ENCODE assay signal across 24 cellular contexts in genomic region chr1:11708554-11709350, GRCh38. TPM values are rescaled to one million over a fixed set of nuclear protein-coding genes. Genes with fewer than 3 reads are reported as not detected.
DNase-seq lines count a peak whose midpoint lies in the region; ATAC-seq and TF ChIP-seq lines count a peak whose summit lies in the region.
"Had no signal": no experiment of that assay in that cellular context is flagged by ENCODE, and none has a peak within 500 bp of the region (broad histone marks: within the 10 kb centered on the region; RNA-seq: fewer than 3 reads in every experiment).

No MANE protein-coding gene starts in this region.

- H3K36me3 ChIP-seq in HEK293 (ENCODE audit: control insufficient read depth in 2 of 2, insufficient read depth in 1 of 2, low read length in 2 of 2), result no peaks in the 10 kb centered on the region
- no peaks in the 10 kb centered on the region for H3K36me3 ChIP-seq in endodermal cell (ENCODE audit: control insufficient read depth, insufficient read depth, low read length)
- H3K36me3 ChIP-seq: BE2C had no signal

- DNase-seq in activated naive CD8-positive, alpha-beta T cell treated with anti-CD3 and anti-CD28 coated beads, Interleukin-2, amount 50 U/mL, for 24 hours, result no peak
- no peak for DNase-seq in activated naive CD8-positive, alpha-beta T cell treated with anti-CD3 and anti-CD28 coated beads for 36 hours
- no peak for DNase-seq in progenitor cell of endocrine pancreas (ENCODE audit: low spot score, unreplicated experiment)
- no peak for DNase-seq in NCI-H345 (lab: John Stamatoyannopoulos, UW)
- DNase-seq in GOT3 (lab: John Stamatoyannopoulos, UW), result no peak
- no peak for DNase-seq in endodermal cell
- DNase-seq: activated CD4-positive, alpha-beta memory T cell treated with anti-CD3 and anti-CD28 coated beads for 36 hours; activated CD4-positive, CD25-positive, alpha-beta regulatory T cell; activated naive CD8-positive, alpha-beta T cell treated with anti-CD3 and anti-CD28 coated beads, Interleukin-2, amount 10 ng/mL, durations not matched to agents 7 days and 5 days; Karpas-422; left colon; mesendoderm; naive B cell; NCI-H1105; NCI-H1930; NCI-H226; NCI-H748 treated with DMSO at 0.1 percent for 48 hours; stimulated activated CD4-positive, alpha-beta T cell treated with anti-CD3 and anti-CD28 coated beads, Interleukin-4, amount 100 ng/mL, for 24 hours; stimulated activated naive CD4-positive, alpha-beta T cell treated with Interleukin-2 at 50 U/mL for 16 hours had no signal

- no peaks in the 10 kb centered on the region for H3K36me3 Mint-ChIP-seq in activated naive CD8-positive, alpha-beta T cell treated with anti-CD3 and anti-CD28 coated beads, Interleukin-2, amount 50 U/mL, for 24 hours (ENCODE audit: low read depth)
- H3K36me3 Mint-ChIP-seq in activated naive CD8-positive, alpha-beta T cell treated with anti-CD3 and anti-CD28 coated beads for 36 hours, result no peaks in the 10 kb centered on the region
- H3K36me3 Mint-ChIP-seq in progenitor cell of endocrine pancreas (ENCODE audit: insufficient read depth), result no peaks in the 10 kb centered on the region
- H3K36me3 Mint-ChIP-seq in endodermal cell (ENCODE audit: low read depth), result no peaks in the 10 kb centered on the region
- H3K36me3 Mint-ChIP-seq: activated CD4-positive, alpha-beta memory T cell treated with anti-CD3 and anti-CD28 coated beads for 36 hours; activated naive CD8-positive, alpha-beta T cell treated with anti-CD3 and anti-CD28 coated beads, Interleukin-2, amount 10 ng/mL, durations not matched to agents 7 days and 5 days; naive B cell had no signal

- ATAC-seq in activated naive CD8-positive, alpha-beta T cell treated with anti-CD3 and anti-CD28 coated beads, Interleukin-2, amount 50 U/mL, for 24 hours, result peak; percentile 33
- ATAC-seq: left colon had no signal

- POLR2A ChIA-PET in HEK293 (lab: Yijun Ruan, JAX), result interaction anchor here (1.0 to 1.4 kb wide), 2 partner anchors 41 to 45 kb away, joined by 3 read pairs; partner anchors contain the start of gene FBXO6

- 90 to 95% methylated on average over 8 to 11 of the region's 11 CpGs for WGBS in endodermal cell (ENCODE audit: insufficient coverage in 1 of 2, insufficient read length in 1 of 2), 2 experiments

- no peaks in the 10 kb centered on the region for H3K9me3 Mint-ChIP-seq in activated naive CD8-positive, alpha-beta T cell treated with anti-CD3 and anti-CD28 coated beads, Interleukin-2, amount 50 U/mL, for 24 hours
- H3K9me3 Mint-ChIP-seq in activated naive CD8-positive, alpha-beta T cell treated with anti-CD3 and anti-CD28 coated beads for 36 hours, result no peaks in the 10 kb centered on the region
- H3K9me3 Mint-ChIP-seq in progenitor cell of endocrine pancreas (ENCODE audit: low read depth), result no peaks in the 10 kb centered on the region
- H3K9me3 Mint-ChIP-seq in endodermal cell, result no peaks in the 10 kb centered on the region
- H3K9me3 Mint-ChIP-seq: activated CD4-positive, alpha-beta memory T cell treated with anti-CD3 and anti-CD28 coated beads for 36 hours; activated naive CD8-positive, alpha-beta T cell treated with anti-CD3 and anti-CD28 coated beads, Interleukin-2, amount 10 ng/mL, durations not matched to agents 7 days and 5 days; naive B cell had no signal

- peaks cover 4% of the 10 kb centered on the region; the same call in 1 of the 2 replicates for H3K4me1 ChIP-seq in HEK293 (ENCODE audit: control insufficient read depth, insufficient read depth, low read length)
- peaks cover 8% of the 10 kb centered on the region for H3K4me1 ChIP-seq in endodermal cell (ENCODE audit: control insufficient read depth, insufficient read depth, low read length)

- H3K4me1 Mint-ChIP-seq in activated naive CD8-positive, alpha-beta T cell treated with anti-CD3 and anti-CD28 coated beads, Interleukin-2, amount 50 U/mL, for 24 hours, result no peaks in the 10 kb centered on the region
- H3K4me1 Mint-ChIP-seq in activated naive CD8-positive, alpha-beta T cell treated with anti-CD3 and anti-CD28 coated beads for 36 hours, result no peaks in the 10 kb centered on the region
- no peaks in the 10 kb centered on the region for H3K4me1 Mint-ChIP-seq in progenitor cell of endocrine pancreas (ENCODE audit: low read depth)
- peaks cover 29% of the 10 kb centered on the region for H3K4me1 Mint-ChIP-seq in endodermal cell
- H3K4me1 Mint-ChIP-seq: activated naive CD8-positive, alpha-beta T cell treated with anti-CD3 and anti-CD28 coated beads, Interleukin-2, amount 10 ng/mL, durations not matched to agents 7 days and 5 days had no signal

- no peak overlapping the region for H3K27ac Mint-ChIP-seq in activated naive CD8-positive, alpha-beta T cell treated with anti-CD3 and anti-CD28 coated beads, Interleukin-2, amount 50 U/mL, for 24 hours
- H3K27ac Mint-ChIP-seq in activated naive CD8-positive, alpha-beta T cell treated with anti-CD3 and anti-CD28 coated beads for 36 hours, result no peak overlapping the region
- peak overlapping the region; percentile 33 for H3K27ac Mint-ChIP-seq in progenitor cell of endocrine pancreas
- H3K27ac Mint-ChIP-seq in endodermal cell, result no peak overlapping the region
- H3K27ac Mint-ChIP-seq: activated CD4-positive, alpha-beta memory T cell treated with anti-CD3 and anti-CD28 coated beads for 36 hours; activated naive CD8-positive, alpha-beta T cell treated with anti-CD3 and anti-CD28 coated beads, Interleukin-2, amount 10 ng/mL, durations not matched to agents 7 days and 5 days; naive B cell had no signal

- H3K4me3 ChIP-seq in HEK293 (ENCODE audit: low read depth, low read length), result no peak overlapping the region
- no peak overlapping the region for H3K4me3 ChIP-seq in endodermal cell (ENCODE audit: low read length)
- H3K4me3 ChIP-seq: testis had no signal

- H3K27me3 ChIP-seq in endodermal cell (ENCODE audit: control insufficient read depth, insufficient read depth, low read length, poor library complexity, severe bottlenecking), result no peaks in the 10 kb centered on the region
- H3K27me3 ChIP-seq: BE2C, testis had no signal

- H3K9ac ChIP-seq in endodermal cell (ENCODE audit: extremely low read depth, low read length, poor library complexity, severe bottlenecking), result no peak overlapping the region

- H3K27me3 Mint-ChIP-seq in activated naive CD8-positive, alpha-beta T cell treated with anti-CD3 and anti-CD28 coated beads, Interleukin-2, amount 50 U/mL, for 24 hours, result peaks cover 2% of the 10 kb centered on the region
- no peaks in the 10 kb centered on the region for H3K27me3 Mint-ChIP-seq in activated naive CD8-positive, alpha-beta T cell treated with anti-CD3 and anti-CD28 coated beads for 36 hours
- H3K27me3 Mint-ChIP-seq in progenitor cell of endocrine pancreas (peaks cover 16% of the 10 kb centered on the region), endodermal cell (ENCODE audit: insufficient read depth) (no peaks in the 10 kb centered on the region)

- H3K9me3 ChIP-seq in HEK293 (ENCODE audit: control insufficient read depth, insufficient read depth, low read depth, low read length) (no peaks in the 10 kb centered on the region), endodermal cell (ENCODE audit: control insufficient read depth, low read length) (no peaks in the 10 kb centered on the region)
- H3K9me3 ChIP-seq: BE2C, testis had no signal

- CTCF ChIA-PET in HEK293 (lab: Yijun Ruan, JAX), result interaction anchor here (0.5 to 3.2 kb wide), 10 partner anchors 10 to 64 kb away, joined by 3 to 19 read pairs (median 4); partner anchors contain the start of gene FBXO6

- H3K27ac ChIP-seq in HEK293 (ENCODE audit: extremely low read depth, low read depth, low read length), result no peak overlapping the region
- H3K27ac ChIP-seq in VCaP, result peak overlapping the region; percentile 48; the same call in 1 of the 2 replicates
- no peak overlapping the region for H3K27ac ChIP-seq in endodermal cell (ENCODE audit: low read depth, low read length)
- H3K27ac ChIP-seq: testis had no signal

- TF ChIP-seq CTCF in HEK293 (tag by site-specific recombination; IDR thresholded peaks at IDR 0.05), result no peak
- no peak for TF ChIP-seq CTCF in VCaP (conservative IDR thresholded peaks at IDR 0.05)
- TF ChIP-seq CTCF in progenitor cell of endocrine pancreas (IDR thresholded peaks at IDR 0.05; ENCODE audit: unreplicated experiment), result no peak
- no peak for TF ChIP-seq CTCF in endodermal cell (conservative IDR thresholded peaks at IDR 0.05)

- no peak overlapping the region for H3K4me3 Mint-ChIP-seq in activated naive CD8-positive, alpha-beta T cell treated with anti-CD3 and anti-CD28 coated beads, Interleukin-2, amount 50 U/mL, for 24 hours
- no peak overlapping the region for H3K4me3 Mint-ChIP-seq in activated naive CD8-positive, alpha-beta T cell treated with anti-CD3 and anti-CD28 coated beads for 36 hours
- H3K4me3 Mint-ChIP-seq in progenitor cell of endocrine pancreas (ENCODE audit: low read depth) (no peak overlapping the region), endodermal cell (no peak overlapping the region)
- H3K4me3 Mint-ChIP-seq: activated CD4-positive, alpha-beta memory T cell treated with anti-CD3 and anti-CD28 coated beads for 36 hours; activated naive CD8-positive, alpha-beta T cell treated with anti-CD3 and anti-CD28 coated beads, Interleukin-2, amount 10 ng/mL, durations not matched to agents 7 days and 5 days; naive B cell had no signal

RNA-seq across cellular contexts. Expression of gene DRAXIN, which starts 17.2 kb away (rescaled TPM):
- total RNA-seq in activated naive CD8-positive, alpha-beta T cell treated with anti-CD3 and anti-CD28 coated beads for 36 hours, result under 1 TPM; 0.08 to 0.16 TPM
- 2.8 and 3.2 TPM in 2 replicates for total RNA-seq in progenitor cell of endocrine pancreas
- total RNA-seq in endodermal cell, result 1 to 10 TPM; 5.4 to 6.0 TPM
- 42.1 TPM for polyA plus RNA-seq in endodermal cell (2013, experiment 1 of 2)
- 39.2 TPM for polyA plus RNA-seq in endodermal cell (2013, experiment 2 of 2)

RNA-seq across cellular contexts. Expression of gene AGTRAP, which starts 27.2 kb away (rescaled TPM):
- total RNA-seq in activated naive CD8-positive, alpha-beta T cell treated with anti-CD3 and anti-CD28 coated beads for 36 hours, result 10 to 100 TPM; 10.2 to 11.0 TPM
- total RNA-seq in progenitor cell of endocrine pancreas (34.2 and 35.4 TPM in 2 replicates), endodermal cell (10 to 100 TPM; 71.3 to 81.2 TPM)
- 54.5 TPM for polyA plus RNA-seq in endodermal cell (2013, experiment 1 of 2)
- polyA plus RNA-seq in endodermal cell (2013, experiment 2 of 2), result 49.1 TPM

RNA-seq across cellular contexts. Expression of gene MAD2L2, which starts 27.8 kb away (rescaled TPM):
- 10 to 100 TPM; 71.9 to 72.1 TPM for total RNA-seq in activated naive CD8-positive, alpha-beta T cell treated with anti-CD3 and anti-CD28 coated beads for 36 hours
- total RNA-seq in progenitor cell of endocrine pancreas (105 and 113 TPM in 2 replicates), endodermal cell (100 to 1,000 TPM; 128 to 132 TPM)
- polyA plus RNA-seq in endodermal cell (2013, experiment 1 of 2), result 153 TPM
- polyA plus RNA-seq in endodermal cell (2013, experiment 2 of 2), result 130 TPM

RNA-seq across cellular contexts. Expression of gene FBXO6, which starts 44.8 kb away (rescaled TPM):
- total RNA-seq in activated naive CD8-positive, alpha-beta T cell treated with anti-CD3 and anti-CD28 coated beads for 36 hours, result 10 to 100 TPM; 15.5 to 16.8 TPM
- total RNA-seq in progenitor cell of endocrine pancreas (2.4 and 3.8 TPM in 2 replicates), endodermal cell (1 to 10 TPM; 2.7 to 4.1 TPM)
- polyA plus RNA-seq in endodermal cell (2013, experiment 1 of 2), result 2.8 TPM
- polyA plus RNA-seq in endodermal cell (2013, experiment 2 of 2), result 2.0 TPM

RNA-seq across cellular contexts. Expression of gene C1orf167, which starts 53.2 kb away (rescaled TPM):
- total RNA-seq in activated naive CD8-positive, alpha-beta T cell treated with anti-CD3 and anti-CD28 coated beads for 36 hours, result not detected
- total RNA-seq in progenitor cell of endocrine pancreas (0.67 TPM in 1 of 2 replicates, not detected in the other), endodermal cell (1 to 10 TPM in 1 of 2 donors, under 1 TPM in 1; 0.95 to 1.4 TPM)
- 0.39 TPM for polyA plus RNA-seq in endodermal cell (2013, experiment 1 of 2)
- 0.54 TPM for polyA plus RNA-seq in endodermal cell (2013, experiment 2 of 2)
- total RNA-seq: activated CD4-positive, alpha-beta memory T cell treated with anti-CD3 and anti-CD28 coated beads for 36 hours; activated naive CD8-positive, alpha-beta T cell treated with anti-CD3 and anti-CD28 coated beads, Interleukin-2, amount 10 ng/mL, durations not matched to agents 7 days and 5 days; left colon; osteocyte had no signal
